In the genomic region with DNA sequence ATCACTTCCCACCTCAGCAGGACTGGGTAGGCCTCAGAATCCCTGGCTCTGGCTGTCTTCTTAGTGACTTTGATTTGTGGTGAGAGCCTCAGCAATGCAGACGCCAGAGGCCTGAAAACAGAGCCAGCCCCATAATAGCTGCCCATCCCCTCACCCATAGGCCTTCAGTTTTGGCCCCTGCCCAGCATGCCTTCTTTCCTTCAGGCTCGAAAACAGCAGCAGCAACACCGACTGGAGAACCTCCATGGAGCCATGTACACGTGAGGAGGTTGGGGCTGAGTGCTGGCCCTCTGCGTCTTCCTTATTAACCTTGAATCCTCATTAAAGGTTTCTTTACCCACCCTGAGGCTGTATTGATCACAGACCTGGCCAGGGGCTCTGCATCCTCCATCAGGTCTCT, we compare ENCODE assay signal across 15 cellular contexts. TPM values are rescaled to one million over a fixed set of nuclear protein-coding genes. Genes with fewer than 3 reads are reported as not detected.
DNase-seq lines count a peak whose midpoint lies in the region; ATAC-seq, FAIRE-seq and TF ChIP-seq lines count a peak whose summit lies in the region.
"Had no signal": no experiment of that assay in that cellular context is flagged by ENCODE, and none has a peak within 500 bp of the region (broad histone marks: within the 10 kb centered on the region; RNA-seq: fewer than 3 reads in every experiment).

No MANE protein-coding gene starts in this region.

- H3K56ac ChIP-seq in H9 (ENCODE audit: insufficient read length, low read depth, low read length): no peak overlapping the region

- no peaks in the 10 kb centered on the region for H3K4me1 ChIP-seq in H9 (ENCODE audit: insufficient read depth, low read length)
- H3K4me1 ChIP-seq in GM12878 (ENCODE audit: control insufficient read depth, insufficient read depth, low read length): peaks cover 9% of the 10 kb centered on the region
- H3K4me1 ChIP-seq in tibial nerve: peaks cover 0 to 65% (median 23%) of the 10 kb centered on the region in 4 donors

- BruUV-seq in GM12878 (replicated peaks; lab: Mats Ljungman, UMichigan): TSS peak; percentile 61

- no peak overlapping the region for H3T11ph ChIP-seq in H9 (ENCODE audit: low read length)

- no peak overlapping the region for H3K14ac ChIP-seq in H9 (ENCODE audit: insufficient read depth, low read length)

- in situ Hi-C loops in GM12878 (cut with MboI): no loop called here

- SMC1A ChIA-PET in GM12878 (lab: Charles Lee; ENCODE audit: uncharacterized antibody, unreplicated experiment): interaction anchor here (1.2 to 3.2 kb wide), 2 partner anchors 19 to 45 kb away, joined by 3 to 20 read pairs; a partner anchor contains a TSS

- peak overlapping the region; percentile 94 for H3K4me3 Mint-ChIP-seq in CD4-positive, alpha-beta T cell
- H3K4me3 Mint-ChIP-seq in H9 (peak overlapping the region; percentile 99; a peak in 3 of 5 replicates), nephron progenitor cell (peak overlapping the region; percentile 100)

- no peaks in the 10 kb centered on the region for H3K27me3 ChIP-seq in CD4-positive, alpha-beta T cell (ENCODE audit: control insufficient read depth, insufficient read depth, low read length)
- H3K27me3 ChIP-seq in H9 (ENCODE audit: insufficient read depth, low read length) (no peaks in the 10 kb centered on the region), GM12878 (replicated peaks in 1 of 2; ENCODE audit: control insufficient read depth in 2 of 2, insufficient read depth in 2 of 2, low read length in 1 of 2) (no peaks in the 10 kb centered on the region), tibial nerve (no peaks in the 10 kb centered on the region)
- H3K27me3 ChIP-seq: adrenal gland, SJCRH30, suprapubic skin had no signal

- WGBS in H9 (ENCODE audit: extremely low coverage, insufficient read length, low lambda C conversion rate): no CpG with 5 or more reads among the region's 5 CpGs
- WGBS in GM12878 (ENCODE audit: insufficient coverage, insufficient replicate concordance, low lambda C conversion rate, missing lambda C conversion rate): 80% methylated on average over 5 of the region's 5 CpGs
- WGBS in tibial nerve, 2 donors: 69 to 73% methylated on average over 5 of the region's 5 CpGs

- peaks cover 35% of the 10 kb centered on the region for H3K4me1 Mint-ChIP-seq in CD4-positive, alpha-beta T cell (ENCODE audit: low read depth)
- H3K4me1 Mint-ChIP-seq in H9 (peaks cover 22% of the 10 kb centered on the region in 2 experiments), nephron progenitor cell (peaks cover 43% of the 10 kb centered on the region)

- intact Hi-C loops in CD4-positive, alpha-beta T cell (cut with DNase I, micrococcal nuclease): loop anchor here in 1 of 2 experiments (10.0 kb wide), 1 partner anchor 508 kb away; a partner anchor contains a TSS
- intact Hi-C loops in GM12878 (cut with micrococcal nuclease; ENCODE audit: unreplicated experiment): no loop called here

- DNase-seq in CD4-positive, alpha-beta T cell: no peak
- no peak for DNase-seq in H9
- no peak for DNase-seq in GM12878 (ENCODE audit: low read depth, low spot score)
- no peak for DNase-seq in nephron progenitor cell
- no peak for DNase-seq in NCI-H1092 treated with DMSO at 0.1 percent for 48 hours (lab: John Stamatoyannopoulos, UW)
- no peak for DNase-seq in stimulated activated CD4-positive, alpha-beta T cell treated with anti-CD3 and anti-CD28 coated beads, Interleukin-4, amount 100 ng/mL, for 1 hour
- no peak for DNase-seq in tibial nerve (ENCODE audit: low spot score in 2 of 2)
- DNase-seq: adrenal gland, left ventricle myocardium superior, NCI-H1694, NCI-H82, SJCRH30 had no signal

- peaks cover 9% of the 10 kb centered on the region for H3K23me2 ChIP-seq in H9 (ENCODE audit: insufficient read length, low read depth, low read length, poor library complexity, severe bottlenecking)

- H3K18ac ChIP-seq in H9 (ENCODE audit: insufficient read length, low read depth, low read length): no peak overlapping the region

- TF ChIP-seq POLR2A in GM12878 (IDR thresholded peaks at IDR 0.05; ENCODE audit: low read depth, low read length) (no peak), tibial nerve (IDR thresholded peaks at IDR 0.05) (no peak)

- no peak for FAIRE-seq in GM12878 (lab: Jason Lieb, UNC)

- H3K4me2 ChIP-seq in H9 (ENCODE audit: insufficient read depth, insufficient read length, low read length) (no peak overlapping the region), GM12878 (ENCODE audit: control insufficient read depth, insufficient read depth) (no peak overlapping the region)

- H2BK120ac ChIP-seq in H9 (ENCODE audit: low read depth, low read length, poor library complexity, severe bottlenecking): no peak overlapping the region

- no peak for TF ChIP-seq CTCF in CD4-positive, alpha-beta T cell (IDR thresholded peaks at IDR 0.05)
- TF ChIP-seq CTCF in H9 (conservative IDR thresholded peaks at IDR 0.05): no peak
- TF ChIP-seq CTCF in GM12878 (IDR thresholded peaks at IDR 0.05 in 2 of 3, conservative IDR thresholded peaks at IDR 0.05 in 1 of 3; ENCODE audit: control insufficient read depth in 2 of 3, extremely low read depth in 1 of 3, insufficient read depth in 1 of 3, low read depth in 3 of 3, low read length in 3 of 3): no peak
- TF ChIP-seq CTCF in nephron progenitor cell (IDR thresholded peaks at IDR 0.05): no peak
- no peak for TF ChIP-seq CTCF in tibial nerve (IDR thresholded peaks at IDR 0.05)

- POLR2A ChIA-PET in CD4-positive, alpha-beta T cell (lab: Charles Lee): interaction anchor here (0.9 to 2.4 kb wide), 2 partner anchors 14 to 58 kb away, joined by 3 to 25 read pairs; a partner anchor contains a TSS
- POLR2A ChIA-PET in GM12878 (lab: Charles Lee): interaction anchor here (0.6 to 3.8 kb wide), 4 partner anchors 15 to 34 kb away, joined by 3 to 57 read pairs (median 19); a partner anchor contains a TSS

- H3K36me3 Mint-ChIP-seq in CD4-positive, alpha-beta T cell (ENCODE audit: low read depth): peaks cover 25% of the 10 kb centered on the region
- H3K36me3 Mint-ChIP-seq in H9 (ENCODE audit: insufficient read depth in 1 of 3, low read depth in 3 of 3): peaks cover 0 to 24% (median 21%) of the 10 kb centered on the region in 3 experiments; a peak in 5 of 7 replicates
- no peaks in the 10 kb centered on the region for H3K36me3 Mint-ChIP-seq in nephron progenitor cell (ENCODE audit: low read depth)

- no peak for ATAC-seq in CD4-positive, alpha-beta T cell (ENCODE audit: poor library complexity)
- ATAC-seq in GM12878 (no peak), GM21786 (IDR thresholded peaks at IDR 0.05; ENCODE audit: unreplicated experiment) (no peak)
- ATAC-seq: activated CD4-positive, CD25-positive, alpha-beta regulatory T cell treated with anti-CD3 and anti-CD28 coated beads, Interleukin-2, amount 50 U/mL, for 24 hours; left ventricle myocardium superior had no signal

- H2AFZ ChIP-seq in H9 (ENCODE audit: low read length) (no peak overlapping the region), GM12878 (ENCODE audit: control insufficient read depth, low read depth, low read length) (no peak overlapping the region)

- H4K91ac ChIP-seq in H9 (ENCODE audit: insufficient read length, low read depth, low read length): no peak overlapping the region

- no peak overlapping the region for H3K27ac ChIP-seq in CD4-positive, alpha-beta T cell (ENCODE audit: low read depth, low read length)
- no peak overlapping the region for H3K27ac ChIP-seq in H9 (ENCODE audit: insufficient read length, low read depth, low read length)
- H3K27ac ChIP-seq in GM12878 (ENCODE audit: control insufficient read depth, insufficient read depth): no peak overlapping the region
- H3K27ac ChIP-seq in tibial nerve: peak overlapping the region in 1 of 4 donors; percentile 28
- H3K27ac ChIP-seq: SJCRH30 had no signal

- H3K27me3 Mint-ChIP-seq in CD4-positive, alpha-beta T cell: no peaks in the 10 kb centered on the region
- H3K27me3 Mint-ChIP-seq in H9 (ENCODE audit: low read depth): peaks cover 3% of the 10 kb centered on the region
- no peaks in the 10 kb centered on the region for H3K27me3 Mint-ChIP-seq in nephron progenitor cell (ENCODE audit: low read depth, poor library complexity)

- H2BK15ac ChIP-seq in H9 (ENCODE audit: low read depth, low read length): no peak overlapping the region

- no peaks in the 10 kb centered on the region for H3K79me2 ChIP-seq in H9 (ENCODE audit: insufficient read depth, low read length)
- peaks cover 28% of the 10 kb centered on the region for H3K79me2 ChIP-seq in GM12878 (ENCODE audit: control insufficient read depth, insufficient read depth, low read length)

- no peak overlapping the region for H2BK5ac ChIP-seq in H9 (ENCODE audit: insufficient read length, low read length)

- no peaks in the 10 kb centered on the region for H4K20me1 ChIP-seq in H9 (ENCODE audit: control insufficient read depth, insufficient read depth, insufficient read length)
- H4K20me1 ChIP-seq in GM12878 (ENCODE audit: control insufficient read depth, insufficient read depth): no peaks in the 10 kb centered on the region

- RAD21 ChIA-PET in GM12878 (lab: Charles Lee; ENCODE audit: unreplicated experiment): no interaction called here

- TF ChIP-seq EP300 in GM12878 (IDR thresholded peaks at IDR 0.05; ENCODE audit: borderline replicate concordance in 1 of 2, control insufficient read depth in 1 of 2, low read depth in 2 of 2, low read length in 2 of 2): no peak
- no peak for TF ChIP-seq EP300 in tibial nerve (IDR thresholded peaks at IDR 0.05)

- H3K36me3 ChIP-seq in GM12878 (ENCODE audit: control insufficient read depth in 2 of 2, insufficient read depth in 2 of 2, low read length in 1 of 2) (peaks cover 0 to 14% of the 10 kb centered on the region in 2 experiments; a peak in 3 of 4 replicates), tibial nerve (peaks cover 0 to 43% (median 4%) of the 10 kb centered on the region in 3 donors)
- H3K36me3 ChIP-seq: SJCRH30 had no signal

- H2BK12ac ChIP-seq in H9 (ENCODE audit: insufficient read length, low read depth, low read length): no peak overlapping the region

- no peaks in the 10 kb centered on the region for H3K9me3 Mint-ChIP-seq in CD4-positive, alpha-beta T cell
- H3K9me3 Mint-ChIP-seq in H9 (no peaks in the 10 kb centered on the region), nephron progenitor cell (no peaks in the 10 kb centered on the region)

- no peak for TF ChIP-seq RAD21 in GM12878 (IDR thresholded peaks at IDR 0.05; ENCODE audit: insufficient read depth, low read depth, low read length)

- peak overlapping the region; percentile 47 for H3K27ac Mint-ChIP-seq in CD4-positive, alpha-beta T cell
- H3K27ac Mint-ChIP-seq in H9: no peak overlapping the region
- H3K27ac Mint-ChIP-seq in nephron progenitor cell: no peak overlapping the region

- no peak overlapping the region for H2BK20ac ChIP-seq in H9 (ENCODE audit: low read depth, low read length, poor library complexity, severe bottlenecking)

- no peak overlapping the region for H3K4ac ChIP-seq in H9 (ENCODE audit: low read depth, low read length)

- no peak overlapping the region for H3K23ac ChIP-seq in H9 (ENCODE audit: insufficient read length, low read depth, low read length)

- no peak overlapping the region for H2AK5ac ChIP-seq in H9 (ENCODE audit: insufficient read length, low read length)

- no peak overlapping the region for H3K9ac ChIP-seq in H9 (ENCODE audit: extremely low read depth, insufficient read length, low read length)
- H3K9ac ChIP-seq in GM12878 (ENCODE audit: control insufficient read depth, insufficient read depth, low read length): no peak overlapping the region

- no peaks in the 10 kb centered on the region for H3K9me3 ChIP-seq in CD4-positive, alpha-beta T cell (ENCODE audit: control insufficient read depth, low read length)
- H3K9me3 ChIP-seq in H9 (ENCODE audit: control insufficient read depth, low read depth, low read length) (no peaks in the 10 kb centered on the region), GM12878 (replicated peaks; ENCODE audit: control insufficient read depth, insufficient read depth, low read length) (no peaks in the 10 kb centered on the region), tibial nerve (no peaks in the 10 kb centered on the region)
- H3K9me3 ChIP-seq: adrenal gland, SJCRH30, suprapubic skin had no signal

- H4K5ac ChIP-seq in H9 (ENCODE audit: insufficient read length, low read depth, low read length): no peak overlapping the region

- no peaks in the 10 kb centered on the region for H3K79me1 ChIP-seq in H9 (ENCODE audit: insufficient read depth, low read depth, low read length, poor library complexity, severe bottlenecking)

- H4K8ac ChIP-seq in H9 (replicated peaks; ENCODE audit: insufficient read length, low read depth, low read length): no peak overlapping the region

- CTCF ChIA-PET in CD4-positive, alpha-beta T cell (lab: Charles Lee): no interaction called here
- CTCF ChIA-PET in GM12878 (lab: Yijun Ruan, JAX): interaction anchor here (1.0 kb wide), 1 partner anchor 39 kb away, joined by 3 read pairs; no protein-coding TSS in a partner anchor

- 0 out of 2 replicates have a peak overlapping the region, but pooled peaks have one; percentile 97 for H3K4me3 ChIP-seq in GM12878
- no peak overlapping the region for H3K4me3 ChIP-seq in tibial nerve
- H3K4me3 ChIP-seq: SJCRH30 had no signal

RNA-seq across cellular contexts. Expression of a gene that starts 1.7 kb away (rescaled TPM):
- 10 to 100 TPM; 41.5 to 43.8 TPM for total RNA-seq in CD4-positive, alpha-beta T cell
- total RNA-seq in H9 (2021): 120 and 122 TPM in 2 replicates
- total RNA-seq in GM12878 (2013; cell fraction: nucleolus; rRNA removed): 54.5 and 56.8 TPM in 2 replicates
- 191 and 198 TPM in 2 replicates for total RNA-seq in GM12878 (2014; rRNA removed)
- 141 TPM in 2 replicates for total RNA-seq in GM12878 (2014; rRNA removed; fragmentation: Illumina TruSeq; extraction: Trizol)
- 89.7 and 101 TPM in 2 replicates for total RNA-seq in GM12878 (2021)
- polyA plus RNA-seq in GM12878 (2011; ENCODE audit: low read depth): 339 TPM
- polyA plus RNA-seq in GM12878 (2011; rRNA removed): 264 and 409 TPM in 2 replicates
- polyA plus RNA-seq in GM12878 (2011; cell fraction: cytosol; rRNA removed): 465 and 580 TPM in 2 replicates
- 231 and 428 TPM in 2 replicates for polyA plus RNA-seq in GM12878 (2011; cell fraction: nucleus; rRNA removed)
- polyA plus RNA-seq in GM12878 (2012): 222 and 245 TPM in 2 replicates
- polyA plus RNA-seq in GM12878 (2014; fragmentation: Illumina TruSeq; extraction: Trizol): 145 and 196 TPM in 2 replicates
- 100 to 1,000 TPM; 354 to 368 TPM for polyA plus RNA-seq in GM12878 (2014; fragmentation: Nextera tagmentation; extraction: Ambion mirVana)
- 219 and 235 TPM in 2 replicates for polyA plus RNA-seq in GM12878 (2014; rRNA removed)
- 100 to 1,000 TPM; 207 to 235 TPM for polyA plus RNA-seq in GM12878 (2016; fragmentation: Nextera tagmentation; extraction: Ambion mirVana)
- 149 and 194 TPM in 2 replicates for polyA minus RNA-seq in GM12878 (2011; rRNA and poly(A)+ RNA removed)
- polyA minus RNA-seq in GM12878 (2011; cell fraction: cytosol; rRNA and poly(A)+ RNA removed): 33.7 and 36.6 TPM in 2 replicates
- 64.7 and 71.0 TPM in 2 replicates for polyA minus RNA-seq in GM12878 (2011; cell fraction: nucleus; rRNA and poly(A)+ RNA removed)
- 100 to 1,000 TPM; 117 to 212 (median 162) TPM for total RNA-seq in tibial nerve

RNA-seq across cellular contexts. Expression of a gene that starts 5.3 kb away (rescaled TPM):
- total RNA-seq in CD4-positive, alpha-beta T cell: 1 to 10 TPM; 6.6 to 7.0 TPM
- total RNA-seq in H9 (2021): 19.0 and 19.3 TPM in 2 replicates
- total RNA-seq in GM12878 (2013; cell fraction: nucleolus; rRNA removed): 3.0 and 4.0 TPM in 2 replicates
- 2.7 and 3.3 TPM in 2 replicates for total RNA-seq in GM12878 (2014; rRNA removed)
- 1.3 and 1.7 TPM in 2 replicates for total RNA-seq in GM12878 (2014; rRNA removed; fragmentation: Illumina TruSeq; extraction: Trizol)
- 2.5 and 3.8 TPM in 2 replicates for total RNA-seq in GM12878 (2021)
- 2.3 TPM for polyA plus RNA-seq in GM12878 (2011; ENCODE audit: low read depth)
- polyA plus RNA-seq in GM12878 (2011; rRNA removed): 0.68 and 1.6 TPM in 2 replicates
- 2.1 and 2.2 TPM in 2 replicates for polyA plus RNA-seq in GM12878 (2011; cell fraction: cytosol; rRNA removed)
- polyA plus RNA-seq in GM12878 (2011; cell fraction: nucleus; rRNA removed): 9.5 and 10.3 TPM in 2 replicates
- 2.6 and 3.0 TPM in 2 replicates for polyA plus RNA-seq in GM12878 (2012)
- 0.68 and 2.5 TPM in 2 replicates for polyA plus RNA-seq in GM12878 (2014; fragmentation: Illumina TruSeq; extraction: Trizol)
- 1 to 10 TPM in 1 of 2 experiments, under 1 TPM in 1; 0.45 to 1.5 TPM for polyA plus RNA-seq in GM12878 (2014; fragmentation: Nextera tagmentation; extraction: Ambion mirVana)
- 4.1 and 4.7 TPM in 2 replicates for polyA plus RNA-seq in GM12878 (2014; rRNA removed)
- 1 to 10 TPM; 3.9 to 4.4 TPM for polyA plus RNA-seq in GM12878 (2016; fragmentation: Nextera tagmentation; extraction: Ambion mirVana)
- polyA minus RNA-seq in GM12878 (2011; rRNA and poly(A)+ RNA removed): 0.80 and 1.1 TPM in 2 replicates
- 0.62 TPM in 1 of 2 replicates, not detected in the other for polyA minus RNA-seq in GM12878 (2011; cell fraction: cytosol; rRNA and poly(A)+ RNA removed)
- polyA minus RNA-seq in GM12878 (2011; cell fraction: nucleus; rRNA and poly(A)+ RNA removed): 1.2 and 2.1 TPM in 2 replicates
- 10 to 100 TPM; 12.9 to 29.4 (median 16.6) TPM for total RNA-seq in tibial nerve

RNA-seq across cellular contexts. Expression of a gene that starts 13.0 kb away (rescaled TPM):
- 10 to 100 TPM; 17.0 to 17.2 TPM for total RNA-seq in CD4-positive, alpha-beta T cell
- 0.57 and 0.59 TPM in 2 replicates for total RNA-seq in H9 (2021)
- not detected in 2 replicates for total RNA-seq in GM12878 (2013; cell fraction: nucleolus; rRNA removed)
- total RNA-seq in GM12878 (2014; rRNA removed): 17.7 and 19.3 TPM in 2 replicates
- total RNA-seq in GM12878 (2014; rRNA removed; fragmentation: Illumina TruSeq; extraction: Trizol): 6.7 and 7.4 TPM in 2 replicates
- total RNA-seq in GM12878 (2021): 21.8 and 24.5 TPM in 2 replicates
- polyA plus RNA-seq in GM12878 (2011; ENCODE audit: low read depth): 48.6 TPM
- polyA plus RNA-seq in GM12878 (2011; rRNA removed): 1.4 and 3.8 TPM in 2 replicates
- 5.0 and 5.5 TPM in 2 replicates for polyA plus RNA-seq in GM12878 (2011; cell fraction: cytosol; rRNA removed)
- 7.6 TPM in 2 replicates for polyA plus RNA-seq in GM12878 (2011; cell fraction: nucleus; rRNA removed)
- 49.1 and 56.1 TPM in 2 replicates for polyA plus RNA-seq in GM12878 (2012)
- polyA plus RNA-seq in GM12878 (2014; fragmentation: Illumina TruSeq; extraction: Trizol): 11.0 and 22.0 TPM in 2 replicates
- 10 to 100 TPM; 37.1 to 52.7 TPM for polyA plus RNA-seq in GM12878 (2014; fragmentation: Nextera tagmentation; extraction: Ambion mirVana)
- polyA plus RNA-seq in GM12878 (2014; rRNA removed): 31.3 and 38.3 TPM in 2 replicates
- 10 to 100 TPM; 23.8 to 28.0 TPM for polyA plus RNA-seq in GM12878 (2016; fragmentation: Nextera tagmentation; extraction: Ambion mirVana)
- 1.7 and 1.8 TPM in 2 replicates for polyA minus RNA-seq in GM12878 (2011; rRNA and poly(A)+ RNA removed)
- polyA minus RNA-seq in GM12878 (2011; cell fraction: cytosol; rRNA and poly(A)+ RNA removed): not detected in 2 replicates
- 0.60 TPM in 1 of 2 replicates, not detected in the other for polyA minus RNA-seq in GM12878 (2011; cell fraction: nucleus; rRNA and poly(A)+ RNA removed)
- 10 to 100 TPM; 39.6 to 91.6 (median 55.6) TPM for total RNA-seq in tibial nerve
- total RNA-seq: SJCRH30 had no signal

RNA-seq across cellular contexts. Expression of a gene that starts 14.6 kb away (rescaled TPM):
- 10 to 100 TPM; 31.0 to 31.2 TPM for total RNA-seq in CD4-positive, alpha-beta T cell
- total RNA-seq in H9 (2021): 39.6 and 40.4 TPM in 2 replicates
- total RNA-seq in GM12878 (2013; cell fraction: nucleolus; rRNA removed): 36.8 and 54.3 TPM in 2 replicates
- 26.1 and 27.5 TPM in 2 replicates for total RNA-seq in GM12878 (2014; rRNA removed)
- 19.1 and 22.3 TPM in 2 replicates for total RNA-seq in GM12878 (2014; rRNA removed; fragmentation: Illumina TruSeq; extraction: Trizol)
- 31.5 and 34.3 TPM in 2 replicates for total RNA-seq in GM12878 (2021)
- polyA plus RNA-seq in GM12878 (2011; ENCODE audit: low read depth): 10.3 TPM
- polyA plus RNA-seq in GM12878 (2011; rRNA removed): 44.9 and 56.1 TPM in 2 replicates
- 38.0 and 42.9 TPM in 2 replicates for polyA plus RNA-seq in GM12878 (2011; cell fraction: cytosol; rRNA removed)
- polyA plus RNA-seq in GM12878 (2011; cell fraction: nucleus; rRNA removed): 32.5 and 38.3 TPM in 2 replicates
- 19.6 and 22.3 TPM in 2 replicates for polyA plus RNA-seq in GM12878 (2012)
- polyA plus RNA-seq in GM12878 (2014; fragmentation: Illumina TruSeq; extraction: Trizol): 25.3 and 26.5 TPM in 2 replicates
- 10 to 100 TPM; 12.7 to 15.9 TPM for polyA plus RNA-seq in GM12878 (2014; fragmentation: Nextera tagmentation; extraction: Ambion mirVana)
- polyA plus RNA-seq in GM12878 (2014; rRNA removed): 33.7 and 34.6 TPM in 2 replicates
- 10 to 100 TPM; 30.4 to 33.9 TPM for polyA plus RNA-seq in GM12878 (2016; fragmentation: Nextera tagmentation; extraction: Ambion mirVana)
- 43.2 and 57.7 TPM in 2 replicates for polyA minus RNA-seq in GM12878 (2011; rRNA and poly(A)+ RNA removed)
- polyA minus RNA-seq in GM12878 (2011; cell fraction: cytosol; rRNA and poly(A)+ RNA removed): 16.0 and 18.6 TPM in 2 replicates
- polyA minus RNA-seq in GM12878 (2011; cell fraction: nucleus; rRNA and poly(A)+ RNA removed): 15.0 and 24.5 TPM in 2 replicates
- 10 to 100 TPM; 15.7 to 21.9 (median 19.7) TPM for total RNA-seq in tibial nerve

RNA-seq across cellular contexts. Expression of a gene that starts 18.7 kb away (rescaled TPM):
- 10 to 100 TPM; 48.1 to 51.2 TPM for total RNA-seq in CD4-positive, alpha-beta T cell
- 77.9 and 79.2 TPM in 2 replicates for total RNA-seq in H9 (2021)
- 46.4 and 59.2 TPM in 2 replicates for total RNA-seq in GM12878 (2013; cell fraction: nucleolus; rRNA removed)
- 71.7 and 73.5 TPM in 2 replicates for total RNA-seq in GM12878 (2014; rRNA removed)
- total RNA-seq in GM12878 (2014; rRNA removed; fragmentation: Illumina TruSeq; extraction: Trizol): 55.2 and 55.8 TPM in 2 replicates
- 55.1 and 56.3 TPM in 2 replicates for total RNA-seq in GM12878 (2021)
- polyA plus RNA-seq in GM12878 (2011; ENCODE audit: low read depth): 33.6 TPM
- polyA plus RNA-seq in GM12878 (2011; rRNA removed): 55.7 and 70.9 TPM in 2 replicates
- polyA plus RNA-seq in GM12878 (2011; cell fraction: cytosol; rRNA removed): 61.0 and 72.2 TPM in 2 replicates
- 59.0 and 81.2 TPM in 2 replicates for polyA plus RNA-seq in GM12878 (2011; cell fraction: nucleus; rRNA removed)
- polyA plus RNA-seq in GM12878 (2012): 33.9 and 36.9 TPM in 2 replicates
- 72.8 and 80.3 TPM in 2 replicates for polyA plus RNA-seq in GM12878 (2014; fragmentation: Illumina TruSeq; extraction: Trizol)
- polyA plus RNA-seq in GM12878 (2014; fragmentation: Nextera tagmentation; extraction: Ambion mirVana): 10 to 100 TPM; 24.2 to 44.7 TPM
- polyA plus RNA-seq in GM12878 (2014; rRNA removed): 53.3 and 61.8 TPM in 2 replicates
- polyA plus RNA-seq in GM12878 (2016; fragmentation: Nextera tagmentation; extraction: Ambion mirVana): 10 to 100 TPM; 75.7 to 79.6 TPM
- polyA minus RNA-seq in GM12878 (2011; rRNA and poly(A)+ RNA removed): 55.5 and 56.4 TPM in 2 replicates
- polyA minus RNA-seq in GM12878 (2011; cell fraction: cytosol; rRNA and poly(A)+ RNA removed): 19.3 and 21.4 TPM in 2 replicates
- polyA minus RNA-seq in GM12878 (2011; cell fraction: nucleus; rRNA and poly(A)+ RNA removed): 31.4 and 53.9 TPM in 2 replicates
- total RNA-seq in tibial nerve: 100 to 1,000 TPM in 2 of 4 donors, 10 to 100 TPM in 2; 90.0 to 173 (median 130) TPM
